18 cellular contexts compared by ENCODE assay signal in genomic region chr3:40845916-40846315, GRCh38.
"Had no signal": no experiment of that assay in that cellular context is flagged by ENCODE, and none has a peak within 500 bp of the region (broad histone marks: within the 10 kb centered on the region; RNA-seq: fewer than 3 reads in every experiment).

No MANE protein-coding gene starts in this region.

- H3K27ac ChIP-seq: RWPE1 had no signal

- H3K4me3 ChIP-seq: MG63 had no signal

- ATAC-seq: SK-N-SH treated with all-trans-retinoic acid at 6 μM for 48 hours had no signal

- H3K27me3 ChIP-seq: MG63 had no signal

- H3K9me3 ChIP-seq: MG63 had no signal

- H3K36me3 ChIP-seq: MG63 had no signal

- DNase-seq: IMR-90, Karpas-422, KG1, NCI-H1092 treated with DMSO at 0.1 percent for 48 hours, NCI-H1436, NCI-H187, NCI-H2029, NCI-H2081 treated with DMSO at 0.1 percent for 48 hours, NCI-H2171, NCI-H226, NCI-H446, NCI-H510A, NCI-H69, NCI-H774, SHP77 had no signal
